In genomic region chr2:149080964-149081363, GRCh38 we compare ENCODE assay signal across 15 cellular contexts. TPM values are rescaled to one million over a fixed set of nuclear protein-coding genes. Genes with fewer than 3 reads are reported as not detected.
A peak's percentile ranks its signal among the peaks of the same experiment; 100 is the strongest.
DNase-seq lines count a peak whose midpoint lies in the region; ATAC-seq lines count a peak whose summit lies in the region.
"Had no signal": no experiment of that assay in that cellular context is flagged by ENCODE, and none has a peak within 500 bp of the region (broad histone marks: within the 10 kb centered on the region; RNA-seq: fewer than 3 reads in every experiment).

No MANE protein-coding gene starts in this region.

- no peak overlapping the region for H3K4me3 ChIP-seq in Karpas-422 (ENCODE audit: low read length)
- H3K4me3 ChIP-seq: testis had no signal

- DNase-seq in DMS153 (lab: John Stamatoyannopoulos, UW) (peak; percentile 67), Karpas-422 (peak; percentile 43), NCI-H526 treated with DMSO at 0.1 percent for 48 hours (lab: John Stamatoyannopoulos, UW) (peak; percentile 60), islet precursor cell (peak; percentile 93), anterior cingulate cortex (lab: John Stamatoyannopoulos, UW) (no peak), ecto neural progenitor cell (ENCODE audit: low spot score) (no peak)
- no peak for DNase-seq in activated CD8-positive, alpha-beta memory T cell treated with anti-CD3 and anti-CD28 coated beads for 24 hours
- DNase-seq: activated CD4-positive, alpha-beta T cell treated with anti-CD3 and anti-CD28 coated beads, Interleukin-2, amount 10 ng/mL, durations not matched to agents 7 days and 5 days; activated T-cell treated with anti-CD3 and anti-CD28 coated beads, Interleukin-2, amount 50 U/mL, for 72 hours; C1 segment of cervical spinal cord; KBM-7; kidney glomerular epithelial cell; NCI-H2227 treated with DMSO at 0.1 percent for 48 hours; testis had no signal

- no peak overlapping the region for H3K4me2 ChIP-seq in Karpas-422 (ENCODE audit: low read depth, low read length, poor library complexity, severe bottlenecking)

- H3K9me2 ChIP-seq in Karpas-422 (replicated peaks; ENCODE audit: insufficient read depth, low read length): no peaks in the 10 kb centered on the region

- H3K4me1 ChIP-seq in Karpas-422 (ENCODE audit: low read length): no peaks in the 10 kb centered on the region
- H3K4me1 ChIP-seq: testis had no signal

- no peak for ATAC-seq in GM21529 (IDR thresholded peaks at IDR 0.05; ENCODE audit: unreplicated experiment)
- ATAC-seq: activated T-cell treated with anti-CD3 and anti-CD28 coated beads, Interleukin-2, amount 50 U/mL, for 72 hours had no signal

- no peaks in the 10 kb centered on the region for H4K20me1 ChIP-seq in Karpas-422 (ENCODE audit: insufficient read depth, low read depth, low read length)

- no peaks in the 10 kb centered on the region for H3K79me2 ChIP-seq in Karpas-422 (ENCODE audit: low read length)

- no peak overlapping the region for H2AFZ ChIP-seq in Karpas-422 (ENCODE audit: low read length)

- no peaks in the 10 kb centered on the region for H3K36me3 ChIP-seq in Karpas-422 (ENCODE audit: insufficient read depth, low read length)

- H3K9ac ChIP-seq in Karpas-422 (ENCODE audit: low read length): no peak overlapping the region

- H3K27me3 ChIP-seq in Karpas-422 (ENCODE audit: low read length): no peaks in the 10 kb centered on the region
- H3K27me3 ChIP-seq: testis had no signal

- no peak overlapping the region for H3K27ac ChIP-seq in Karpas-422 (ENCODE audit: low read length)
- H3K27ac ChIP-seq: testis had no signal

- H3K9me3 ChIP-seq in Karpas-422 (ENCODE audit: low read length): no peaks in the 10 kb centered on the region
- H3K9me3 ChIP-seq: testis had no signal

RNA-seq across cellular contexts. Expression of gene LYPD6B, which starts 42.5 kb away (rescaled TPM):
- total RNA-seq in Karpas-422 (2014; rRNA removed; shearing (Covaris generic); ENCODE audit: low replicate concordance): 0.43 and 0.75 TPM in 2 replicates
- total RNA-seq: activated CD4-positive, alpha-beta T cell treated with anti-CD3 and anti-CD28 coated beads, Interleukin-2, amount 10 ng/mL, durations not matched to agents 7 days and 5 days; activated T-cell treated with anti-CD3 and anti-CD28 coated beads, Interleukin-2, amount 50 U/mL, for 72 hours had no signal

Comparison
In these comparisons a context has a peak if more than half of its experiments do, and no peak if none do; other contexts are left out.
1. DNase-seq: peak in DMS153 (single experiment), Karpas-422 (single experiment), NCI-H526 treated with DMSO at 0.1 percent for 48 hours (single experiment) and islet precursor cell (single experiment); none in anterior cingulate cortex (0 of 58), ecto neural progenitor cell (single experiment) and activated CD8-positive, alpha-beta memory T cell treated with anti-CD3 and anti-CD28 coated beads for 24 hours (single experiment).